17 cellular contexts compared by ENCODE assay signal in genomic region chr3:74789111-74789510, GRCh38.
A peak's percentile ranks its signal among the peaks of the same experiment; 100 is the strongest.
DNase-seq lines count a peak whose midpoint lies in the region; TF ChIP-seq lines count a peak whose summit lies in the region.
"Had no signal": no experiment of that assay in that cellular context is flagged by ENCODE, and none has a peak within 500 bp of the region (broad histone marks: within the 10 kb centered on the region; RNA-seq: fewer than 3 reads in every experiment).

No MANE protein-coding gene starts in this region.

- no peaks in the 10 kb centered on the region for H3K4me1 ChIP-seq in CD8-positive, alpha-beta memory T cell (ENCODE audit: insufficient read depth, low read length)
- no peaks in the 10 kb centered on the region for H3K4me1 ChIP-seq in mesenchymal stem cell (ENCODE audit: control insufficient read depth, insufficient read depth, low read depth, low read length)
- H3K4me1 ChIP-seq: lower lobe of right lung, spleen, tibial artery had no signal

- POLR2A ChIA-PET in CD8-positive, alpha-beta memory T cell (lab: Charles Lee) = no interaction called here

- no peaks in the 10 kb centered on the region for H3K4me1 Mint-ChIP-seq in CD8-positive, alpha-beta memory T cell
- H3K4me1 Mint-ChIP-seq in activated naive CD4-positive, alpha-beta T cell treated with anti-CD3 and anti-CD28 coated beads for 36 hours (ENCODE audit: low read depth) = no peaks in the 10 kb centered on the region
- H3K4me1 Mint-ChIP-seq: activated naive CD4-positive, alpha-beta T cell treated with anti-CD3 and anti-CD28 coated beads, Interleukin-2, amount 10 ng/mL, durations not matched to agents 7 days and 5 days; GM23338; naive thymus-derived CD4-positive, alpha-beta T cell; stimulated activated effector memory CD8-positive, alpha-beta T cell treated with anti-CD3 and anti-CD28 coated beads, Interleukin-12 subunit alpha, Interleukin-12 subunit beta, amount 100 ng/mL, for 72 hours had no signal

- H3K4me3 ChIP-seq in neural cell (ENCODE audit: low read length) (no peak overlapping the region), mesenchymal stem cell (ENCODE audit: insufficient read depth in 1 of 2, low read depth in 1 of 2, low read length in 2 of 2) (no peak overlapping the region)
- no peak overlapping the region for H3K4me3 ChIP-seq in CD8-positive, alpha-beta memory T cell (ENCODE audit: low read length)
- H3K4me3 ChIP-seq: GM23338, lower lobe of right lung, spleen, tibial artery had no signal

- H4K20me1 ChIP-seq in neural cell (ENCODE audit: insufficient read depth) = no peaks in the 10 kb centered on the region

- peaks cover 2 to 23% (median 5%) of the 10 kb centered on the region in 5 donors for H3K9me3 Mint-ChIP-seq in CD8-positive, alpha-beta memory T cell
- peaks cover 8% of the 10 kb centered on the region for H3K9me3 Mint-ChIP-seq in activated naive CD4-positive, alpha-beta T cell treated with anti-CD3 and anti-CD28 coated beads for 36 hours

- H3K9me3 ChIP-seq in neural cell (ENCODE audit: low read length) (no peaks in the 10 kb centered on the region), mesenchymal stem cell (ENCODE audit: control insufficient read depth, low read length) (peaks cover 3% of the 10 kb centered on the region)
- H3K9me3 ChIP-seq in CD8-positive, alpha-beta memory T cell (ENCODE audit: low read length) = no peaks in the 10 kb centered on the region
- H3K9me3 ChIP-seq: lower lobe of right lung had no signal

- H3F3A ChIP-seq in neural cell (ENCODE audit: insufficient read depth, low read length, poor library complexity, severe bottlenecking) = peaks cover 6% of the 10 kb centered on the region

- no peak overlapping the region for H2AK5ac ChIP-seq in mesenchymal stem cell (ENCODE audit: low read length, severe bottlenecking)

- H3K27me3 Mint-ChIP-seq in CD8-positive, alpha-beta memory T cell = no peaks in the 10 kb centered on the region
- H3K27me3 Mint-ChIP-seq in activated naive CD4-positive, alpha-beta T cell treated with anti-CD3 and anti-CD28 coated beads for 36 hours (ENCODE audit: low read depth) = no peaks in the 10 kb centered on the region
- H3K27me3 Mint-ChIP-seq: activated naive CD4-positive, alpha-beta T cell treated with anti-CD3 and anti-CD28 coated beads, Interleukin-2, amount 10 ng/mL, durations not matched to agents 7 days and 5 days; dendritic cell treated with granulocyte-macrophage colony-stimulating factor and Interleukin-4, amounts not matched to agents 40 ng/mL and 50 ng/mL, for 4 days; naive thymus-derived CD4-positive, alpha-beta T cell had no signal

- CTCF ChIA-PET in CD8-positive, alpha-beta memory T cell (lab: Charles Lee) = no interaction called here
- CTCF ChIA-PET in activated naive CD4-positive, alpha-beta T cell treated with anti-CD3 and anti-CD28 coated beads for 36 hours (lab: Charles Lee) = no interaction called here

- no peak overlapping the region for H3K18ac ChIP-seq in mesenchymal stem cell (ENCODE audit: low read depth in 1 of 2, low read length in 2 of 2)

- WGBS in mesenchymal stem cell = 33% methylated on average over 3 of the region's 3 CpGs

- no peak overlapping the region for H2BK120ac ChIP-seq in mesenchymal stem cell (ENCODE audit: low read depth, low read length)

- H3K27me3 ChIP-seq in neural cell (ENCODE audit: insufficient read depth, low read depth, low read length) (no peaks in the 10 kb centered on the region), mesenchymal stem cell (ENCODE audit: control insufficient read depth in 1 of 2, insufficient read depth in 1 of 2, low read length in 2 of 2) (no peaks in the 10 kb centered on the region)
- H3K27me3 ChIP-seq in CD8-positive, alpha-beta memory T cell (ENCODE audit: insufficient read depth, low read length, poor library complexity, severe bottlenecking) = no peaks in the 10 kb centered on the region
- H3K27me3 ChIP-seq: spleen, tibial artery had no signal

- no peaks in the 10 kb centered on the region for H3K79me1 ChIP-seq in mesenchymal stem cell (replicated peaks; ENCODE audit: low read length, poor library complexity, severe bottlenecking)

- H2BK5ac ChIP-seq in mesenchymal stem cell (ENCODE audit: low read depth, low read length, poor library complexity, severe bottlenecking) = no peak overlapping the region

- intact Hi-C loops in activated naive CD4-positive, alpha-beta T cell treated with anti-CD3 and anti-CD28 coated beads for 36 hours (cut with micrococcal nuclease) = no loop called here

- no peaks in the 10 kb centered on the region for H3K79me2 ChIP-seq in neural cell (replicated peaks; ENCODE audit: insufficient read depth, low read length)

- H3K14ac ChIP-seq in mesenchymal stem cell (ENCODE audit: low read length in 2 of 2) = no peak overlapping the region

- DNase-seq in EL (peak; percentile 31), HT1080 (ENCODE audit: low read depth) (peak; percentile 89), astrocyte of the hippocampus (ENCODE audit: low read depth, low spot score) (peak; percentile 12), mesenchymal stem cell (no peak)
- DNase-seq in CD8-positive, alpha-beta memory T cell = no peak
- no peak for DNase-seq in activated naive CD4-positive, alpha-beta T cell treated with anti-CD3 and anti-CD28 coated beads for 36 hours
- DNase-seq: activated naive CD4-positive, alpha-beta T cell treated with anti-CD3 and anti-CD28 coated beads, Interleukin-2, amount 10 ng/mL, durations not matched to agents 7 days and 5 days; KBM-7; lower lobe of right lung; naive thymus-derived CD4-positive, alpha-beta T cell; NCI-H1436 treated with DMSO at 0.1 percent for 48 hours; spleen; tibial artery had no signal

- H2BK15ac ChIP-seq in mesenchymal stem cell (ENCODE audit: low read depth, poor library complexity, severe bottlenecking) = no peak overlapping the region

- H2BK12ac ChIP-seq in mesenchymal stem cell (ENCODE audit: low read length in 2 of 2) = no peak overlapping the region

- no peak for TF ChIP-seq CTCF in neural cell (IDR thresholded peaks at IDR 0.05; ENCODE audit: poor library complexity, severe bottlenecking)

- no peak overlapping the region for H2AFZ ChIP-seq in neural cell (ENCODE audit: low read depth, low read length)
- no peak overlapping the region for H2AFZ ChIP-seq in mesenchymal stem cell (ENCODE audit: low read depth, low read length)
- H2AFZ ChIP-seq: GM23338 had no signal

- H3K27ac ChIP-seq in neural cell (ENCODE audit: low read length) (peak overlapping the region; percentile 94), mesenchymal stem cell (ENCODE audit: low read length, poor library complexity, severe bottlenecking) (no peak overlapping the region)
- no peak overlapping the region for H3K27ac ChIP-seq in CD8-positive, alpha-beta memory T cell (ENCODE audit: low read depth, low read length)
- H3K27ac ChIP-seq: lower lobe of right lung, spleen, tibial artery had no signal

- TF ChIP-seq EP300 in neural cell (conservative IDR thresholded peaks at IDR 0.05; ENCODE audit: poor library complexity, severe bottlenecking) = no peak

- no peaks in the 10 kb centered on the region for H3K36me3 Mint-ChIP-seq in CD8-positive, alpha-beta memory T cell
- H3K36me3 Mint-ChIP-seq in activated naive CD4-positive, alpha-beta T cell treated with anti-CD3 and anti-CD28 coated beads for 36 hours (ENCODE audit: low read depth) = no peaks in the 10 kb centered on the region
- H3K36me3 Mint-ChIP-seq: activated naive CD4-positive, alpha-beta T cell treated with anti-CD3 and anti-CD28 coated beads, Interleukin-2, amount 10 ng/mL, durations not matched to agents 7 days and 5 days; naive thymus-derived CD4-positive, alpha-beta T cell; stimulated activated effector memory CD8-positive, alpha-beta T cell treated with anti-CD3 and anti-CD28 coated beads, Interleukin-12 subunit alpha, Interleukin-12 subunit beta, amount 100 ng/mL, for 72 hours had no signal

- H3K36me3 ChIP-seq in neural cell (ENCODE audit: insufficient read depth, low read length) = no peaks in the 10 kb centered on the region
- H3K36me3 ChIP-seq in CD8-positive, alpha-beta memory T cell (ENCODE audit: insufficient read depth, low read length) = no peaks in the 10 kb centered on the region
- H3K36me3 ChIP-seq in mesenchymal stem cell (ENCODE audit: control insufficient read depth in 1 of 2, insufficient read depth in 2 of 2, low read depth in 1 of 2, low read length in 2 of 2) = no peaks in the 10 kb centered on the region
- H3K36me3 ChIP-seq: lower lobe of right lung, spleen, tibial artery had no signal

- no peaks in the 10 kb centered on the region for H3K9me2 ChIP-seq in neural cell (ENCODE audit: insufficient read depth, low read length)

- H3K9ac ChIP-seq in neural cell (ENCODE audit: low read length) (no peak overlapping the region), mesenchymal stem cell (ENCODE audit: low read length) (no peak overlapping the region)

- no peak overlapping the region for H3K23ac ChIP-seq in mesenchymal stem cell (ENCODE audit: low read length in 2 of 2)

- H3K27ac Mint-ChIP-seq in CD8-positive, alpha-beta memory T cell = no peak overlapping the region
- no peak overlapping the region for H3K27ac Mint-ChIP-seq in activated naive CD4-positive, alpha-beta T cell treated with anti-CD3 and anti-CD28 coated beads for 36 hours
- H3K27ac Mint-ChIP-seq: activated naive CD4-positive, alpha-beta T cell treated with anti-CD3 and anti-CD28 coated beads, Interleukin-2, amount 10 ng/mL, durations not matched to agents 7 days and 5 days; dendritic cell treated with granulocyte-macrophage colony-stimulating factor and Interleukin-4, amounts not matched to agents 40 ng/mL and 50 ng/mL, for 4 days; GM23338; naive thymus-derived CD4-positive, alpha-beta T cell; stimulated activated effector memory CD8-positive, alpha-beta T cell treated with anti-CD3 and anti-CD28 coated beads, Interleukin-12 subunit alpha, Interleukin-12 subunit beta, amount 100 ng/mL, for 72 hours had no signal

- no peak overlapping the region for H3K4me3 Mint-ChIP-seq in CD8-positive, alpha-beta memory T cell
- H3K4me3 Mint-ChIP-seq in activated naive CD4-positive, alpha-beta T cell treated with anti-CD3 and anti-CD28 coated beads for 36 hours = no peak overlapping the region
- H3K4me3 Mint-ChIP-seq: activated naive CD4-positive, alpha-beta T cell treated with anti-CD3 and anti-CD28 coated beads, Interleukin-2, amount 10 ng/mL, durations not matched to agents 7 days and 5 days; dendritic cell treated with granulocyte-macrophage colony-stimulating factor and Interleukin-4, amounts not matched to agents 40 ng/mL and 50 ng/mL, for 4 days; GM23338; naive thymus-derived CD4-positive, alpha-beta T cell; stimulated activated effector memory CD8-positive, alpha-beta T cell treated with anti-CD3 and anti-CD28 coated beads, Interleukin-12 subunit alpha, Interleukin-12 subunit beta, amount 100 ng/mL, for 72 hours had no signal

- no peak overlapping the region for H4K8ac ChIP-seq in mesenchymal stem cell (ENCODE audit: low read length)

- no peak overlapping the region for H3K4ac ChIP-seq in mesenchymal stem cell (ENCODE audit: low read depth in 1 of 2, low read length in 2 of 2)

- no peak overlapping the region for H3K4me2 ChIP-seq in neural cell (ENCODE audit: low read length)
- H3K4me2 ChIP-seq in mesenchymal stem cell (ENCODE audit: low read length, poor library complexity, severe bottlenecking) = no peak overlapping the region
- H3K4me2 ChIP-seq: GM23338 had no signal

- no peak for TF ChIP-seq RAD21 in neural cell (conservative IDR thresholded peaks at IDR 0.05)

- H4K91ac ChIP-seq in mesenchymal stem cell (ENCODE audit: low read length) = no peak overlapping the region

TF ChIP-seq in neural cell, 6 proteins besides CTCF, POLR2A, EP300 and RAD21 (continues in another document):
- TF ChIP-seq POLR2AphosphoS5 (IDR thresholded peaks at IDR 0.05) = no peak

Comparison
In these comparisons a context has a peak if more than half of its experiments do, and no peak if none do; other contexts are left out.
1. DNase-seq: peak in EL (single experiment), HT1080 (single experiment) and astrocyte of the hippocampus (single experiment); none in CD8-positive, alpha-beta memory T cell (0 of 5), mesenchymal stem cell (single experiment) and activated naive CD4-positive, alpha-beta T cell treated with anti-CD3 and anti-CD28 coated beads for 36 hours (single experiment).